10 cellular contexts compared by ENCODE assay signal in the genomic region with DNA sequence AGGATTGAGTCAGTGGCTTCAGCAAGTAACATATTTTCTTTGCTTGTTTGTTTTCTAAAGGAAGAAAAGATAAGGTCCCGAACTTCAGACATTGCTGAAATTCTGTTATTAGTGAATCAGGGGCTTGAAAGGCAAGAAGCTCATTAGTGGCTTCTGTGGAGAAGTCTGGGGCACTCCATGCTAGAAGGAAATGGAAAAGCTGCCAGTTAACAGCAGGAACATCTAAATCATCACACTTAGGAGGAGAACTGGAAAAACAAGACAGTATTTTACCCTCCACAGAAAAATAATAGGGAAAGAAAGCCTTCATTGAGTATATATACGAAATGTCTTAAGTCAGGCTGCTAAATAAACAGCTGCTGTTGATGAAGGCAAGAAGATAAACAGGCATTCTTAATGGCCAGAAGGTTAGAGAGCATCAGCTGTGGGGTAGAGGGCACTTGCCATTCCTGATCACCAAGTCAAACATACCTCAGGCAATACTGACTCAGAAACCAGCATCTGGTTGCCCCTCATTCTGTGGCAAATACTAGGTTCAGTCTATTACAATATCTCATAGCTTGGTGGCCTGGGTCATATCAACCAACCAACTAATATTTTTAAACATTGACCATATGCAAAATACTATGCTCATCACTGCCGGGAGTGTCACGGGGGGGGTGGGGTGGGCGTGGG.
DNase-seq lines count a peak whose midpoint lies in the region; ATAC-seq and TF ChIP-seq lines count a peak whose summit lies in the region.
"Had no signal": no experiment of that assay in that cellular context is flagged by ENCODE, and none has a peak within 500 bp of the region (broad histone marks: within the 10 kb centered on the region; RNA-seq: fewer than 3 reads in every experiment).

No MANE protein-coding gene starts in this region.

- H3K4me3 Mint-ChIP-seq in HFFc6 = no peak overlapping the region; the same call in 1 of the 2 replicates
- H3K4me3 Mint-ChIP-seq: neural crest cell had no signal

- H3K4me3 ChIP-seq in transverse colon = no peak overlapping the region

- no peaks in the 10 kb centered on the region for H3K9me3 ChIP-seq in transverse colon

- in situ Hi-C loops in transverse colon (cut with MboI; ENCODE audit: low pct_ligation_motif_present in 1 of 4, low pct_unique_long_range_greater_than_20kb in 1 of 4, low sequenced_read_pairs in 3 of 4) = no loop called here

- H3K36me3 ChIP-seq in transverse colon = no peaks in the 10 kb centered on the region

- H3K4me1 Mint-ChIP-seq in HFFc6 (ENCODE audit: low read depth) = peaks cover 9% of the 10 kb centered on the region

- DNase-seq in HFFc6 = peak; percentile 96
- DNase-seq in brain pericyte (ENCODE audit: low read depth, low spot score) = peak; percentile 30
- DNase-seq in transverse colon = no peak
- no peak for DNase-seq in stimulated activated naive CD4-positive, alpha-beta T cell treated with Interleukin-2 at 50 U/mL for 16 hours (lab: John Stamatoyannopoulos, UW)
- DNase-seq in GF-D8 (lab: John Stamatoyannopoulos, UW) = no peak
- DNase-seq: central memory CD4-positive, alpha-beta T cell; NCI-H510A had no signal

- no peak for TF ChIP-seq CTCF in HFFc6 (IDR thresholded peaks at IDR 0.05)
- no peak for TF ChIP-seq CTCF in transverse colon (IDR thresholded peaks at IDR 0.05)

- peak overlapping the region; percentile 2 for H3K27ac ChIP-seq in layer of hippocampus (ENCODE audit: low read depth, low read length)
- H3K27ac ChIP-seq in transverse colon = peak overlapping the region; percentile 0 to 64 (median 40)

- no peaks in the 10 kb centered on the region for H3K27me3 ChIP-seq in layer of hippocampus (ENCODE audit: control insufficient read depth, insufficient read depth, low read length)
- no peaks in the 10 kb centered on the region for H3K27me3 ChIP-seq in transverse colon

- TF ChIP-seq EP300 in transverse colon (IDR thresholded peaks at IDR 0.05; ENCODE audit: low read depth) = no peak

- H3K4me1 ChIP-seq in transverse colon = peaks cover 4 to 19% (median 11%) of the 10 kb centered on the region in 4 donors

- no peaks in the 10 kb centered on the region for H3K36me3 Mint-ChIP-seq in HFFc6 (ENCODE audit: low read depth)

- no peak for ATAC-seq in GM18861 (IDR thresholded peaks at IDR 0.05; ENCODE audit: unreplicated experiment)

- no peak for TF ChIP-seq POLR2A in transverse colon (IDR thresholded peaks at IDR 0.05)

- intact Hi-C loops in transverse colon (cut with DNase I; ENCODE audit: low total_unique reads) = no loop called here

- H3K27ac Mint-ChIP-seq in HFFc6 = no peak overlapping the region

- no peaks in the 10 kb centered on the region for H3K9me3 Mint-ChIP-seq in HFFc6
- H3K9me3 Mint-ChIP-seq: neural crest cell had no signal

- 44 to 53% methylated on average over 4 to 5 of the region's 5 CpGs for WGBS in transverse colon (ENCODE audit: low coverage in 1 of 2), 2 donors

- no peaks in the 10 kb centered on the region for H3K27me3 Mint-ChIP-seq in HFFc6 (ENCODE audit: insufficient read depth)

Comparison
In these comparisons a context has a peak if more than half of its experiments do, and no peak if none do; other contexts are left out.
1. DNase-seq: peak in HFFc6 (single experiment) and brain pericyte (single experiment); none in transverse colon (single experiment), stimulated activated naive CD4-positive, alpha-beta T cell treated with Interleukin-2 at 50 U/mL for 16 hours (single experiment) and GF-D8 (single experiment).